In the genomic region with DNA sequence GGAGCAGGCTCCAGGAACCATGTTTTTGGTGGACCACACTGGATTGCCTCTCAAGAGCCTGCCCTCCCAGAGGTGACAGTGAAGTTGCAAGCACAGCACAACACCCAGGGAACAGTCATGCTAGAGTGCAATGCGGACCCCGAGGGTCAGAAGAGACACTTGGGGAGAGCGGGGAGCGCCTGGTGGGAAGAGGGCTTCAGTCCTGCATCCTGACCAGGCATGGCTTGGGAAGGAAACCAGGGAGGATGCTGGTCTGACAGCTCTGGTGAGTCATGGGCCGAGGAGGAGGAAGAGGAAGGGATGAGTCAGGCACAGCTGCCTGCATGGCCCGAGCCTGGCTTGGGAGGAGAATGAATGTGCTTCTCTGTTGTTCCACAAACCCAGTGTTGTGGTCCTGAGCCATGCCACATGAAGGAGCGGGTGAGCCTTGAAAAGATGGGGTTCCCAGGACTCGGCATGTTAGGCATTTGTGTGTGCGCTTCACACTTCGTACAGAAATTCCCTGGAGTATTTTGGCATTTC, we compare ENCODE assay signal across 1 cellular context.
TF ChIP-seq lines count a peak whose summit lies in the region.

No MANE protein-coding gene starts in this region.

TF ChIP-seq in IMR-90, 13 proteins besides CTCF, POLR2A, EP300 and RAD21 (continued from another document):
- TF ChIP-seq USF2 (IDR thresholded peaks at IDR 0.05; ENCODE audit: low read depth, low read length) (no peak), RCOR1 (IDR thresholded peaks at IDR 0.05; ENCODE audit: insufficient replicate concordance, low read length) (no peak), SMC3 (IDR thresholded peaks at IDR 0.05; ENCODE audit: low read depth, low read length) (no peak)
